6 cellular contexts compared by ENCODE assay signal in the genomic region with DNA sequence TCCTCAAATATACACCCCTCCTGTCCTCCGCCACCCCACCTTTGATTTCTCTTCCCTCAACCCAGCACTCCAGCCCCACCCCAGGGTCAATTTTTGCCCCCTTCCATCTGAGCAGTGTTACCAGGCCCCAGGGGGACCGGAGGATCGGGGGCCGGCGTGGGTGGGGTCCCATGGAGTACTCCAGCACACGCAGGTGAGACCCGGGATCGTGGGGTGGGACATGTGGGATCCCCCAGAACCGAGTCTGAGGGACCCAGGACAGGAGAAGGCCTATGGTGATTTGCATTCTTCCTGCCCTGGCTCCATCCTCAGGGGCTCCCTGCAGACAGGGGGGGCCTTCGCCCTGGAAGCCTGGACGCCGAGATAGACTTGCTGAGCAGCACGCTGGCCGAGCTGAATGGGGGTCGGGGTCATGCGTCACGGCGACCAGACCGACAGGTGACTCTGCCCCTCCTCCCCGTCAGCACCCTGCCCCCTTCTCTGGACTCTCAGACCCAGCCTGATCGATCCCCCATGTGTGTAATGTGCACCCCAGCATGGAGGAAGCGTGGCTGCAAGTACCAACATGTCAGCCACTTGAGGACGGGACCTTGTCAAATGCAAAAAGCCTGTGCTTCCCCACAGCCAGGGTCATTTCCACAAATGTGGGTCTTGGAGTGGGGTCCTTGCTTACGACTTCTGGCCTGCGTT. TPM values are rescaled to one million over a fixed set of nuclear protein-coding genes. Genes with fewer than 3 reads are reported as not detected.
DNase-seq lines count a peak whose midpoint lies in the region; ATAC-seq, FAIRE-seq and TF ChIP-seq lines count a peak whose summit lies in the region.

No MANE protein-coding gene starts in this region.

- H3K36me3 Mint-ChIP-seq in nephron (ENCODE audit: low read depth), result peaks cover 19% of the 10 kb centered on the region

- peaks cover 11% of the 10 kb centered on the region for H3K27me3 Mint-ChIP-seq in nephron (ENCODE audit: low read depth)

- H3K9me1 ChIP-seq in K562 (ENCODE audit: control insufficient read depth, insufficient read depth, low read length), result no peaks in the 10 kb centered on the region

- CTCF ChIA-PET in K562 (lab: Yijun Ruan, JAX; ENCODE audit: low intra/inter-chr PET ratio), result no interaction called here

- H4K20me1 ChIP-seq in K562 (replicated peaks; ENCODE audit: control insufficient read depth, insufficient read depth, low read length), result no peaks in the 10 kb centered on the region

- TF ChIP-seq POLR2A in K562 (conservative IDR thresholded peaks at IDR 0.05), result no peak; the same call in 1 of the 2 replicates

- WGBS in K562 (ENCODE audit: insufficient coverage, low coverage, missing lambda C conversion rate), result under 1% methylated on average over 24 of the region's 25 CpGs

- H3K36me3 ChIP-seq in H7 (replicated peaks; ENCODE audit: control insufficient read depth, insufficient read depth, low read length) (peaks cover 26% of the 10 kb centered on the region), K562 (ENCODE audit: control insufficient read depth, insufficient read depth, low read length) (peaks cover 48% of the 10 kb centered on the region; the same call in 2 of the 3 replicates)

- peak; percentile 35 for FAIRE-seq in K562 (lab: Jason Lieb, UNC)

- H3K27me3 ChIP-seq in H7 (ENCODE audit: control insufficient read depth, insufficient read depth, low read length) (no peaks in the 10 kb centered on the region), K562 (ENCODE audit: control insufficient read depth in 2 of 2, insufficient read depth in 2 of 2, low read length in 2 of 2) (no peaks in the 10 kb centered on the region)

- TF ChIP-seq EP300 in K562 (IDR thresholded peaks at IDR 0.05; ENCODE audit: low read length), result no peak; the same call in 1 of the 2 replicates

- in situ Hi-C loops in K562 (cut with MboI), result no loop called here

- H3K27ac ChIP-seq in K562 (ENCODE audit: extremely low read depth, low read depth, low read length), result peak overlapping the region; percentile 97

- ATAC-seq in K562 (peak; percentile 41), HG03139 (IDR thresholded peaks at IDR 0.05; ENCODE audit: unreplicated experiment) (no peak), GM21526 (IDR thresholded peaks at IDR 0.05; ENCODE audit: low FRiP score, unreplicated experiment) (no peak)

- TF ChIP-seq RAD21 in K562 (CRISPR knock-in tag; conservative IDR thresholded peaks at IDR 0.05 in 1 of 2, IDR thresholded peaks at IDR 0.05 in 1 of 2), result no peak

- peak overlapping the region; percentile 98 for H3K9ac ChIP-seq in K562 (ENCODE audit: insufficient read depth in 1 of 2, low read depth in 2 of 2, low read length in 2 of 2)

- TF ChIP-seq CTCF in K562 (IDR thresholded peaks at IDR 0.05 in 2 of 3, conservative IDR thresholded peaks at IDR 0.05 in 1 of 3; ENCODE audit: insufficient read depth in 2 of 3, low read depth in 1 of 3, low read length in 3 of 3) (no peak), nephron (IDR thresholded peaks at IDR 0.05; ENCODE audit: unreplicated experiment in 3 of 3) (no peak)

- intact Hi-C loops in K562 (cut with micrococcal nuclease), result no loop called here

- peak overlapping the region; percentile 97 to 98 (median 98) for H3K27ac Mint-ChIP-seq in nephron

- H3K4me2 ChIP-seq in K562 (ENCODE audit: insufficient read depth, low read length), result peak overlapping the region; percentile 95

- peaks cover 18 to 48% of the 10 kb centered on the region in 2 experiments for H3K4me1 ChIP-seq in K562 (replicated peaks in 1 of 2; ENCODE audit: control insufficient read depth in 2 of 2, insufficient read depth in 2 of 2, low read length in 2 of 2)

- DNase-seq in H7 (peak; percentile 83), K562 (ENCODE audit: extremely low read depth in 1 of 4, low spot score in 3 of 4) (peak; percentile 57 to 75 (median 66)), NCI-H146 treated with DMSO at 0.1 percent for 48 hours (lab: John Stamatoyannopoulos, UW; ENCODE audit: unreplicated experiment) (no peak)

- H3K9me3 ChIP-seq in K562 (replicated peaks; ENCODE audit: control insufficient read depth, insufficient read depth, low read depth, low read length), result no peaks in the 10 kb centered on the region

- no peaks in the 10 kb centered on the region for H3K9me3 Mint-ChIP-seq in nephron

- peak overlapping the region; percentile 90 to 98 (median 95) for H3K4me3 Mint-ChIP-seq in nephron

- H3K4me3 ChIP-seq in H7 (ENCODE audit: insufficient read depth, low read depth, low read length) (peak overlapping the region; percentile 96), K562 (peak overlapping the region; percentile 90)

- H2AFZ ChIP-seq in K562 (ENCODE audit: low read depth, low read length), result peak overlapping the region; percentile 82

- no TSS peak for BruUV-seq in K562 (replicated peaks; lab: Mats Ljungman, UMichigan)

- POLR2A ChIA-PET in K562 (lab: Yijun Ruan, JAX), result interaction anchor here (0.7 to 1.0 kb wide), 2 partner anchors 21 to 140 kb away, joined by 3 read pairs; partner anchors contain the start of gene UFSP1

- H3K4me1 Mint-ChIP-seq in nephron, result peaks cover 22% of the 10 kb centered on the region

- peaks cover 31% of the 10 kb centered on the region for H3K79me2 ChIP-seq in K562 (ENCODE audit: control insufficient read depth, insufficient read depth, low read length)

RNA-seq across cellular contexts. Expression of gene TRIP6, which starts 0.8 kb away (rescaled TPM):
- total RNA-seq in H7 (2014; rRNA removed; shearing (Covaris generic)), result 95.7 and 118 TPM in 2 replicates
- 66.0 and 118 TPM in 2 replicates for total RNA-seq in K562 (2011; cell fraction: chromatin; rRNA removed; ENCODE audit: low replicate concordance)
- 92.2 and 99.2 TPM in 2 replicates for total RNA-seq in K562 (2011; cell fraction: nucleolus; rRNA removed)
- total RNA-seq in K562 (2011; cell fraction: nucleoplasm; rRNA removed), result 66.9 and 80.3 TPM in 2 replicates
- total RNA-seq in K562 (2014; rRNA removed), result 104 and 108 TPM in 2 replicates
- total RNA-seq in K562 (2014; rRNA removed; fragmentation: Illumina TruSeq; extraction: Trizol), result 28.3 and 28.9 TPM in 2 replicates
- 85.7 and 90.5 TPM in 2 replicates for total RNA-seq in K562 (2015; rRNA removed; fragmentation: Illumina TruSeq; extraction: Trizol)
- 141 and 148 TPM in 2 replicates for total RNA-seq in K562 (2021)
- 48.5 and 54.0 TPM in 2 replicates for polyA plus RNA-seq in K562 (2011; rRNA removed)
- polyA plus RNA-seq in K562 (2011; cell fraction: cytosol; rRNA removed), result 55.2 and 103 TPM in 2 replicates
- polyA plus RNA-seq in K562 (2011; cell fraction: nucleus; rRNA removed), result 104 and 125 TPM in 2 replicates
- 96.4 and 111 TPM in 2 replicates for polyA plus RNA-seq in K562 (2012)
- polyA plus RNA-seq in K562 (2014; fragmentation: Illumina TruSeq; extraction: Trizol), result 35.6 and 78.2 TPM in 2 replicates
- polyA plus RNA-seq in K562 (2014; fragmentation: Nextera tagmentation; extraction: Ambion mirVana), result 10 to 100 TPM in 1 of 2 experiments, 1 to 10 TPM in 1; 5.9 to 12.0 TPM
- polyA plus RNA-seq in K562 (2014; rRNA removed), result 103 and 112 TPM in 2 replicates
- 16.6 and 36.4 TPM in 2 replicates for polyA minus RNA-seq in K562 (2011; rRNA and poly(A)+ RNA removed)
- 27.3 and 36.2 TPM in 2 replicates for polyA minus RNA-seq in K562 (2011; cell fraction: cytosol; rRNA and poly(A)+ RNA removed)
- 31.2 and 31.5 TPM in 2 replicates for polyA minus RNA-seq in K562 (2011; cell fraction: nucleus; rRNA and poly(A)+ RNA removed)

RNA-seq across cellular contexts. Expression of gene SRRT, which starts 7.0 kb away (rescaled TPM):
- 82.8 and 101 TPM in 2 replicates for total RNA-seq in H7 (2014; rRNA removed; shearing (Covaris generic))
- total RNA-seq in K562 (2011; cell fraction: chromatin; rRNA removed; ENCODE audit: low replicate concordance), result 448 and 751 TPM in 2 replicates
- total RNA-seq in K562 (2011; cell fraction: nucleolus; rRNA removed), result 282 and 327 TPM in 2 replicates
- total RNA-seq in K562 (2011; cell fraction: nucleoplasm; rRNA removed), result 310 and 324 TPM in 2 replicates
- total RNA-seq in K562 (2014; rRNA removed), result 155 and 156 TPM in 2 replicates
- 51.8 and 71.6 TPM in 2 replicates for total RNA-seq in K562 (2014; rRNA removed; fragmentation: Illumina TruSeq; extraction: Trizol)
- total RNA-seq in K562 (2015; rRNA removed; fragmentation: Illumina TruSeq; extraction: Trizol), result 80.6 and 84.4 TPM in 2 replicates
- total RNA-seq in K562 (2021), result 238 and 263 TPM in 2 replicates
- 36.5 and 68.2 TPM in 2 replicates for polyA plus RNA-seq in K562 (2011; rRNA removed)
- 31.1 and 47.3 TPM in 2 replicates for polyA plus RNA-seq in K562 (2011; cell fraction: cytosol; rRNA removed)
- 397 and 581 TPM in 2 replicates for polyA plus RNA-seq in K562 (2011; cell fraction: nucleus; rRNA removed)
- polyA plus RNA-seq in K562 (2012), result 151 and 218 TPM in 2 replicates
- polyA plus RNA-seq in K562 (2014; fragmentation: Illumina TruSeq; extraction: Trizol), result 143 and 145 TPM in 2 replicates
- 10 to 100 TPM; 10.3 to 16.7 TPM for polyA plus RNA-seq in K562 (2014; fragmentation: Nextera tagmentation; extraction: Ambion mirVana)
- 140 and 171 TPM in 2 replicates for polyA plus RNA-seq in K562 (2014; rRNA removed)
- polyA minus RNA-seq in K562 (2011; rRNA and poly(A)+ RNA removed), result 33.4 and 36.1 TPM in 2 replicates
- 63.2 and 87.3 TPM in 2 replicates for polyA minus RNA-seq in K562 (2011; cell fraction: cytosol; rRNA and poly(A)+ RNA removed)
- polyA minus RNA-seq in K562 (2011; cell fraction: nucleus; rRNA and poly(A)+ RNA removed), result 122 and 159 TPM in 2 replicates

RNA-seq across cellular contexts. Expression of gene SLC12A9, which starts 15.4 kb away (rescaled TPM):
- 21.9 and 27.9 TPM in 2 replicates for total RNA-seq in H7 (2014; rRNA removed; shearing (Covaris generic))
- 27.9 and 65.1 TPM in 2 replicates for total RNA-seq in K562 (2011; cell fraction: chromatin; rRNA removed; ENCODE audit: low replicate concordance)
- total RNA-seq in K562 (2011; cell fraction: nucleolus; rRNA removed), result 41.7 and 43.0 TPM in 2 replicates
- 36.7 and 51.5 TPM in 2 replicates for total RNA-seq in K562 (2011; cell fraction: nucleoplasm; rRNA removed)
- total RNA-seq in K562 (2014; rRNA removed) (10.7 and 13.8 TPM in 2 replicates), K562 (2014; rRNA removed; fragmentation: Illumina TruSeq; extraction: Trizol) (3.3 and 6.1 TPM in 2 replicates), K562 (2015; rRNA removed; fragmentation: Illumina TruSeq; extraction: Trizol) (7.9 and 10.7 TPM in 2 replicates), K562 (2021) (18.7 and 20.2 TPM in 2 replicates)
- polyA plus RNA-seq in K562 (2011; rRNA removed) (8.4 and 10.6 TPM in 2 replicates), K562 (2014; fragmentation: Illumina TruSeq; extraction: Trizol) (11.7 and 13.7 TPM in 2 replicates), K562 (2014; fragmentation: Nextera tagmentation; extraction: Ambion mirVana) (under 1 TPM; 0.06 to 0.17 TPM), K562 (2014; rRNA removed) (14.6 and 15.6 TPM in 2 replicates)
- polyA plus RNA-seq in K562 (2011; cell fraction: cytosol; rRNA removed), result 7.7 and 17.8 TPM in 2 replicates
- polyA plus RNA-seq in K562 (2011; cell fraction: nucleus; rRNA removed), result 38.4 and 65.5 TPM in 2 replicates
- polyA plus RNA-seq in K562 (2012), result 14.9 and 15.6 TPM in 2 replicates
- polyA minus RNA-seq in K562 (2011; rRNA and poly(A)+ RNA removed), result 3.3 and 4.6 TPM in 2 replicates
- 8.4 and 8.9 TPM in 2 replicates for polyA minus RNA-seq in K562 (2011; cell fraction: cytosol; rRNA and poly(A)+ RNA removed)
- polyA minus RNA-seq in K562 (2011; cell fraction: nucleus; rRNA and poly(A)+ RNA removed), result 5.8 and 7.0 TPM in 2 replicates

RNA-seq across cellular contexts. Expression of gene UFSP1, which starts 21.6 kb away (rescaled TPM):
- 7.7 and 12.2 TPM in 2 replicates for total RNA-seq in H7 (2014; rRNA removed; shearing (Covaris generic))
- total RNA-seq in K562 (2011; cell fraction: chromatin; rRNA removed; ENCODE audit: low replicate concordance), result 2.3 and 9.4 TPM in 2 replicates
- total RNA-seq in K562 (2011; cell fraction: nucleolus; rRNA removed), result 15.4 and 16.7 TPM in 2 replicates
- 6.6 and 8.9 TPM in 2 replicates for total RNA-seq in K562 (2011; cell fraction: nucleoplasm; rRNA removed)
- total RNA-seq in K562 (2014; rRNA removed) (18.8 and 20.9 TPM in 2 replicates), K562 (2014; rRNA removed; fragmentation: Illumina TruSeq; extraction: Trizol) (1.4 and 2.1 TPM in 2 replicates), K562 (2015; rRNA removed; fragmentation: Illumina TruSeq; extraction: Trizol) (3.5 and 3.7 TPM in 2 replicates), K562 (2021) (7.8 and 8.5 TPM in 2 replicates)
- polyA plus RNA-seq in K562 (2011; rRNA removed) (1.7 and 2.3 TPM in 2 replicates), K562 (2014; fragmentation: Illumina TruSeq; extraction: Trizol) (1.3 and 2.0 TPM in 2 replicates), K562 (2014; fragmentation: Nextera tagmentation; extraction: Ambion mirVana) (under 1 TPM; 0.50 to 0.53 TPM), K562 (2014; rRNA removed) (13.5 and 14.3 TPM in 2 replicates)
- polyA plus RNA-seq in K562 (2011; cell fraction: cytosol; rRNA removed), result 1.4 and 7.3 TPM in 2 replicates
- 2.0 and 9.3 TPM in 2 replicates for polyA plus RNA-seq in K562 (2011; cell fraction: nucleus; rRNA removed)
- 4.0 and 6.4 TPM in 2 replicates for polyA plus RNA-seq in K562 (2012)
- 1.4 and 2.4 TPM in 2 replicates for polyA minus RNA-seq in K562 (2011; rRNA and poly(A)+ RNA removed)
- polyA minus RNA-seq in K562 (2011; cell fraction: cytosol; rRNA and poly(A)+ RNA removed), result 3.8 and 6.0 TPM in 2 replicates
- polyA minus RNA-seq in K562 (2011; cell fraction: nucleus; rRNA and poly(A)+ RNA removed), result 13.9 and 15.2 TPM in 2 replicates

RNA-seq across cellular contexts. Expression of gene ACHE, which starts 27.7 kb away (rescaled TPM):
- total RNA-seq in H7 (2014; rRNA removed; shearing (Covaris generic)), result 17.3 and 19.2 TPM in 2 replicates
- 9.6 and 34.7 TPM in 2 replicates for total RNA-seq in K562 (2011; cell fraction: chromatin; rRNA removed; ENCODE audit: low replicate concordance)
- total RNA-seq in K562 (2011; cell fraction: nucleolus; rRNA removed), result 25.8 and 31.3 TPM in 2 replicates
- 17.1 and 17.3 TPM in 2 replicates for total RNA-seq in K562 (2011; cell fraction: nucleoplasm; rRNA removed)
- total RNA-seq in K562 (2014; rRNA removed), result 2.7 and 4.0 TPM in 2 replicates
- total RNA-seq in K562 (2014; rRNA removed; fragmentation: Illumina TruSeq; extraction: Trizol), result 0.54 and 0.84 TPM in 2 replicates
- total RNA-seq in K562 (2015; rRNA removed; fragmentation: Illumina TruSeq; extraction: Trizol), result 0.51 and 0.87 TPM in 2 replicates
- 7.5 and 8.8 TPM in 2 replicates for total RNA-seq in K562 (2021)
- 2.5 and 2.8 TPM in 2 replicates for polyA plus RNA-seq in K562 (2011; rRNA removed)
- polyA plus RNA-seq in K562 (2011; cell fraction: cytosol; rRNA removed), result 1.4 and 6.8 TPM in 2 replicates
- 9.7 and 46.1 TPM in 2 replicates for polyA plus RNA-seq in K562 (2011; cell fraction: nucleus; rRNA removed)
- 2.2 and 3.3 TPM in 2 replicates for polyA plus RNA-seq in K562 (2012)
- polyA plus RNA-seq in K562 (2014; fragmentation: Illumina TruSeq; extraction: Trizol), result 1.9 and 4.2 TPM in 2 replicates
- under 1 TPM; 0.04 to 0.06 TPM for polyA plus RNA-seq in K562 (2014; fragmentation: Nextera tagmentation; extraction: Ambion mirVana)
- 8.0 and 9.3 TPM in 2 replicates for polyA plus RNA-seq in K562 (2014; rRNA removed)
- 0.21 and 1.3 TPM in 2 replicates for polyA minus RNA-seq in K562 (2011; rRNA and poly(A)+ RNA removed)
- polyA minus RNA-seq in K562 (2011; cell fraction: cytosol; rRNA and poly(A)+ RNA removed), result 1.2 and 5.0 TPM in 2 replicates
- polyA minus RNA-seq in K562 (2011; cell fraction: nucleus; rRNA and poly(A)+ RNA removed), result 3.3 and 3.9 TPM in 2 replicates
